In the genomic region with DNA sequence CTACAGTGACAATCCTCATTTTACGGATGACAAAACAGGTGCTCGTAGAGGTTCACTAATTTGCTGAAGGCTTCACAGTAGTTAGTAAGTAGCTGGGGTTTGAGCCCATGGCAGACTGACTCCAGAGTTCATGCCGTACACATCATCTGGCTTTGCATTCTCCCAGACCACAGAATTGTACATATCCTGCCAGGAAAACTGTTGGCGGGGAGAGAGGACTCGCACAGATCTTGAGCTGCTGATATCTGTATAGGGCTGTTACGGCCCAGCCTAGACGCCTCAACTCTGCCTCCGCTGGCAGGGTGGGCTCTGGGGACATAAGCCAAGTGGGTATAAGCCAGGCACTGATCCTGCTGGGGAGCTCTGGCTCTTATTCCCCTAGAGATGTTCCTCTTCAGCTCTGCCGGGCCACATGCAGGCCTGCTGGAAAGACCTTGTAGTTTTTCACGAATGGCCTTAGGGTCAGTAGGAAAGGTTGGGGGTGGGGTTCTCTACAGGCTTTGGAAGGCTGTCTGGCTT, we compare ENCODE assay signal across 8 cellular contexts. TPM values are rescaled to one million over a fixed set of nuclear protein-coding genes. Genes with fewer than 3 reads are reported as not detected.
A peak's percentile ranks its signal among the peaks of the same experiment; 100 is the strongest.
DNase-seq lines count a peak whose midpoint lies in the region; ATAC-seq and TF ChIP-seq lines count a peak whose summit lies in the region.

No MANE protein-coding gene starts in this region.

- no peaks in the 10 kb centered on the region for H3K27me3 Mint-ChIP-seq in type B pancreatic cell

- peaks cover 3% of the 10 kb centered on the region for H3K36me3 Mint-ChIP-seq in type B pancreatic cell

- H3K4me3 Mint-ChIP-seq in type B pancreatic cell = no peak overlapping the region

- H3K4me1 Mint-ChIP-seq in type B pancreatic cell (ENCODE audit: unreplicated experiment) = peaks cover 63% of the 10 kb centered on the region

- TF ChIP-seq CTCF in choroid plexus epithelial cell (conservative IDR thresholded peaks at IDR 0.05; ENCODE audit: low read depth, low read length) (peak; percentile 31), type B pancreatic cell (conservative IDR thresholded peaks at IDR 0.05) (no peak)

- no peaks in the 10 kb centered on the region for H3K9me3 Mint-ChIP-seq in type B pancreatic cell

- peak overlapping the region; percentile 41 for H3K27ac Mint-ChIP-seq in type B pancreatic cell

- H3K4me3 ChIP-seq in choroid plexus epithelial cell (ENCODE audit: low read depth, low read length) = no peak overlapping the region

- DNase-seq in NCI-H82 (lab: John Stamatoyannopoulos, UW) (peak; percentile 37), NCI-H82 treated with DMSO at 0.1 percent for 48 hours (lab: John Stamatoyannopoulos, UW; ENCODE audit: unreplicated experiment) (no peak), choroid plexus epithelial cell (ENCODE audit: low read depth) (peak; percentile 84), medulla oblongata (ENCODE audit: extremely low spot score) (peak; percentile 26), type B pancreatic cell (ENCODE audit: extremely low spot score, unreplicated experiment) (no peak), T-helper 2 cell (no peak)
- DNase-seq in activated CD4-positive, alpha-beta T cell treated with anti-CD3 and anti-CD28 coated beads for 48 hours = no peak

- no peak for ATAC-seq in GM21737 (IDR thresholded peaks at IDR 0.05; ENCODE audit: unreplicated experiment)

RNA-seq across cellular contexts. Expression of a gene that starts 16.3 kb away (rescaled TPM):
- total RNA-seq in type B pancreatic cell (ENCODE audit: low replicate concordance) = 170 and 220 TPM in 2 replicates

Comparison
In these comparisons a context has a peak if more than half of its experiments do, and no peak if none do; other contexts are left out.
1. DNase-seq: peak in NCI-H82 (single experiment), choroid plexus epithelial cell (single experiment) and medulla oblongata (single experiment); none in NCI-H82 treated with DMSO at 0.1 percent for 48 hours (single experiment), type B pancreatic cell (single experiment), activated CD4-positive, alpha-beta T cell treated with anti-CD3 and anti-CD28 coated beads for 48 hours (single experiment) and T-helper 2 cell (0 of 5).